Comparison of ENCODE assay signal across 14 cellular contexts in genomic region chr2:36511858-36512630, GRCh38.
DNase-seq lines count a peak whose midpoint lies in the region; ATAC-seq, FAIRE-seq and TF ChIP-seq lines count a peak whose summit lies in the region.
"Had no signal": no experiment of that assay in that cellular context is flagged by ENCODE, and none has a peak within 500 bp of the region (broad histone marks: within the 10 kb centered on the region; RNA-seq: fewer than 3 reads in every experiment).

No MANE protein-coding gene starts in this region.

- H3K36me3 Mint-ChIP-seq in CD8-positive, alpha-beta memory T cell = peaks cover 12 to 43% (median 17%) of the 10 kb centered on the region in 3 donors

- no peaks in the 10 kb centered on the region for H3K79me2 ChIP-seq in GM12878 (ENCODE audit: control insufficient read depth, insufficient read depth, low read length)

- FAIRE-seq in GM12878 (lab: Jason Lieb, UNC) = no peak

- intact Hi-C loops in GM12878 (cut with micrococcal nuclease; ENCODE audit: unreplicated experiment) = no loop called here

- TF ChIP-seq EP300 in GM12878 (IDR thresholded peaks at IDR 0.05; ENCODE audit: borderline replicate concordance in 1 of 2, control insufficient read depth in 1 of 2, low read depth in 2 of 2, low read length in 2 of 2) = no peak

- TF ChIP-seq CTCF in GM12878 (IDR thresholded peaks at IDR 0.05 in 2 of 3, conservative IDR thresholded peaks at IDR 0.05 in 1 of 3; ENCODE audit: control insufficient read depth in 2 of 3, extremely low read depth in 1 of 3, insufficient read depth in 1 of 3, low read depth in 3 of 3, low read length in 3 of 3) = no peak

- peak; percentile 31 for DNase-seq in AG08395 (ENCODE audit: low spot score)
- no peak for DNase-seq in GM12878 (ENCODE audit: low read depth, low spot score)
- no peak for DNase-seq in CD8-positive, alpha-beta memory T cell
- DNase-seq in HCEC 1CT = no peak
- DNase-seq in A172 (ENCODE audit: low spot score) = no peak
- DNase-seq: activated CD8-positive, alpha-beta memory T cell treated with anti-CD3 and anti-CD28 coated beads, Interleukin-2, amount 50 U/mL, for 48 hours; effector memory CD4-positive, alpha-beta T cell; GOT3; Karpas-422; left cardiac atrium; NCI-H345 had no signal

- no peaks in the 10 kb centered on the region for H3K27me3 ChIP-seq in GM12878 (replicated peaks in 1 of 2; ENCODE audit: control insufficient read depth in 2 of 2, insufficient read depth in 2 of 2, low read length in 1 of 2)
- H3K27me3 ChIP-seq in CD8-positive, alpha-beta memory T cell (ENCODE audit: insufficient read depth, low read length, poor library complexity, severe bottlenecking) = no peaks in the 10 kb centered on the region

- in situ Hi-C loops in GM12878 (cut with MboI) = no loop called here

- CTCF ChIA-PET in GM12878 (lab: Yijun Ruan, JAX) = interaction anchor here (0.6 to 1.3 kb wide), 7 partner anchors 9 to 273 kb away, joined by 3 to 5 read pairs (median 3); no protein-coding TSS in a partner anchor
- CTCF ChIA-PET in CD8-positive, alpha-beta memory T cell (lab: Charles Lee) = interaction anchor here (0.8 kb wide), 1 partner anchor 11 kb away, joined by 3 read pairs; no protein-coding TSS in a partner anchor

- H3K27ac ChIP-seq in GM12878 (ENCODE audit: control insufficient read depth, insufficient read depth) = no peak overlapping the region
- H3K27ac ChIP-seq in CD8-positive, alpha-beta memory T cell (ENCODE audit: low read depth, low read length) = no peak overlapping the region

- H3K9me3 Mint-ChIP-seq in CD8-positive, alpha-beta memory T cell = no peaks in the 10 kb centered on the region

- no peak overlapping the region for H3K4me3 Mint-ChIP-seq in CD8-positive, alpha-beta memory T cell

- ATAC-seq in GM18868 (IDR thresholded peaks at IDR 0.05; ENCODE audit: unreplicated experiment) (peak; percentile 66), HG03045 (IDR thresholded peaks at IDR 0.05; ENCODE audit: unreplicated experiment) (peak; percentile 42), GM12878 (peak; percentile 54), GM21526 (IDR thresholded peaks at IDR 0.05; ENCODE audit: low FRiP score, unreplicated experiment) (no peak)
- ATAC-seq: left cardiac atrium had no signal

- 50% methylated on average over 9 of the region's 9 CpGs for WGBS in GM12878 (ENCODE audit: insufficient coverage, insufficient replicate concordance, low lambda C conversion rate, missing lambda C conversion rate)

- POLR2A ChIA-PET in GM12878 (lab: Charles Lee) = no interaction called here
- POLR2A ChIA-PET in CD8-positive, alpha-beta memory T cell (lab: Charles Lee) = no interaction called here

- TF ChIP-seq POLR2A in GM12878 (IDR thresholded peaks at IDR 0.05; ENCODE audit: low read depth, low read length) = no peak

- RAD21 ChIA-PET in GM12878 (lab: Charles Lee; ENCODE audit: unreplicated experiment) = interaction anchor here (1.1 kb wide), 1 partner anchor 12 kb away, joined by 3 read pairs; no protein-coding TSS in a partner anchor

- no peak overlapping the region for H3K9ac ChIP-seq in GM12878 (ENCODE audit: control insufficient read depth, insufficient read depth, low read length)

- no peaks in the 10 kb centered on the region for H3K4me1 Mint-ChIP-seq in CD8-positive, alpha-beta memory T cell

- H3K27ac Mint-ChIP-seq in CD8-positive, alpha-beta memory T cell = no peak overlapping the region

- SMC1A ChIA-PET in GM12878 (lab: Charles Lee; ENCODE audit: uncharacterized antibody, unreplicated experiment) = interaction anchor here (0.7 to 1.1 kb wide), 4 partner anchors 12 to 31 kb away, joined by 3 to 5 read pairs (median 3); no protein-coding TSS in a partner anchor

- no peak overlapping the region for H3K4me3 ChIP-seq in GM12878
- no peak overlapping the region for H3K4me3 ChIP-seq in CD8-positive, alpha-beta memory T cell (ENCODE audit: low read length)

- BruUV-seq in GM12878 (replicated peaks; lab: Mats Ljungman, UMichigan) = no TSS peak

- no peaks in the 10 kb centered on the region for H4K20me1 ChIP-seq in GM12878 (ENCODE audit: control insufficient read depth, insufficient read depth)

- H2AFZ ChIP-seq in GM12878 (ENCODE audit: control insufficient read depth, low read depth, low read length) = no peak overlapping the region

- H3K27me3 Mint-ChIP-seq in CD8-positive, alpha-beta memory T cell = no peaks in the 10 kb centered on the region

- no peaks in the 10 kb centered on the region for H3K36me3 ChIP-seq in GM12878 (ENCODE audit: control insufficient read depth in 2 of 2, insufficient read depth in 2 of 2, low read length in 1 of 2)
- no peaks in the 10 kb centered on the region for H3K36me3 ChIP-seq in CD8-positive, alpha-beta memory T cell (ENCODE audit: insufficient read depth, low read length)

- H3K4me2 ChIP-seq in GM12878 (ENCODE audit: control insufficient read depth, insufficient read depth) = no peak overlapping the region

- H3K9me3 ChIP-seq in GM12878 (replicated peaks; ENCODE audit: control insufficient read depth, insufficient read depth, low read length) = no peaks in the 10 kb centered on the region
- no peaks in the 10 kb centered on the region for H3K9me3 ChIP-seq in CD8-positive, alpha-beta memory T cell (ENCODE audit: low read length)

- no peaks in the 10 kb centered on the region for H3K4me1 ChIP-seq in GM12878 (ENCODE audit: control insufficient read depth, insufficient read depth, low read length)
- H3K4me1 ChIP-seq in CD8-positive, alpha-beta memory T cell (ENCODE audit: insufficient read depth, low read length) = no peaks in the 10 kb centered on the region

- TF ChIP-seq RAD21 in GM12878 (IDR thresholded peaks at IDR 0.05; ENCODE audit: insufficient read depth, low read depth, low read length) = no peak

TF ChIP-seq in GM12878, 131 proteins besides CTCF, POLR2A, EP300 and RAD21:
- TF ChIP-seq RUNX3 (IDR thresholded peaks at IDR 0.05; ENCODE audit: low read length) = 0 out of 2 replicates have a peak, but pooled peaks have one; percentile 20
- TF ChIP-seq ZBTB40 (IDR thresholded peaks at IDR 0.05; ENCODE audit: borderline replicate concordance) = no peak
